ENCODE assay signal across 8 cellular contexts in genomic region chr9:120927125-120928014, GRCh38. TPM values are rescaled to one million over a fixed set of nuclear protein-coding genes. Genes with fewer than 3 reads are reported as not detected.
DNase-seq lines count a peak whose midpoint lies in the region; ATAC-seq and TF ChIP-seq lines count a peak whose summit lies in the region.
"Had no signal": no experiment of that assay in that cellular context is flagged by ENCODE, and none has a peak within 500 bp of the region (broad histone marks: within the 10 kb centered on the region; RNA-seq: fewer than 3 reads in every experiment).

No MANE protein-coding gene starts in this region.

- no peak overlapping the region for H2AFZ ChIP-seq in SU-DHL-6 (ENCODE audit: low read depth, low read length, severe bottlenecking)

- TF ChIP-seq POLR2A in GM19099 (IDR thresholded peaks at IDR 0.05; ENCODE audit: extremely low read depth, insufficient read length, low read depth) = peak; percentile 31
- no peak for TF ChIP-seq POLR2A in esophagus squamous epithelium (IDR thresholded peaks at IDR 0.05)

- H3K4me2 ChIP-seq in SU-DHL-6 (ENCODE audit: low read depth, low read length, poor library complexity, severe bottlenecking) = no peak overlapping the region

- peak overlapping the region; percentile 96 for H3K27ac Mint-ChIP-seq in stimulated activated naive B cell treated with anti-CD40 and anti-IgM and Interleukin-4, amounts not matched to agents 10 μg/mL and 1 μg/mL and 100 μg/mL, for 72 hours

- H3K9me3 Mint-ChIP-seq in stimulated activated naive B cell treated with anti-CD40 and anti-IgM and Interleukin-4, amounts not matched to agents 10 μg/mL and 1 μg/mL and 100 μg/mL, for 72 hours = no peaks in the 10 kb centered on the region

- intact Hi-C loops in esophagus squamous epithelium (cut with DNase I) = no loop called here

- no peaks in the 10 kb centered on the region for H4K20me1 ChIP-seq in SU-DHL-6 (ENCODE audit: low read depth, low read length)

- H3K4me1 Mint-ChIP-seq in stimulated activated naive B cell treated with anti-CD40 and anti-IgM and Interleukin-4, amounts not matched to agents 10 μg/mL and 1 μg/mL and 100 μg/mL, for 72 hours = peaks cover 46 to 90% of the 10 kb centered on the region in 2 donors

- no peak for ATAC-seq in stimulated activated naive B cell treated with anti-CD40 and anti-IgM and Interleukin-4, amounts not matched to agents 10 μg/mL and 1 μg/mL and 100 μg/mL, for 72 hours (replicated peaks)
- no peak for ATAC-seq in GM18519 (IDR thresholded peaks at IDR 0.05; ENCODE audit: low FRiP score, unreplicated experiment)

- H3K4me3 ChIP-seq in SU-DHL-6 (ENCODE audit: insufficient read depth, low read length, poor library complexity, severe bottlenecking) (no peak overlapping the region), esophagus squamous epithelium (no peak overlapping the region)

- peaks cover 7 to 63% (median 38%) of the 10 kb centered on the region in 3 donors for H3K4me1 ChIP-seq in esophagus squamous epithelium

- no peak overlapping the region for H3K9ac ChIP-seq in SU-DHL-6 (ENCODE audit: low read length)

- WGBS in esophagus squamous epithelium, 2 donors = 53 to 56% methylated on average over 5 to 7 of the region's 8 CpGs

- H3F3A ChIP-seq in SU-DHL-6 (ENCODE audit: insufficient read depth) = peaks cover 33% of the 10 kb centered on the region

- H3K36me3 ChIP-seq in SU-DHL-6 (ENCODE audit: low read length) (no peaks in the 10 kb centered on the region), esophagus squamous epithelium (no peaks in the 10 kb centered on the region)

- DNase-seq in esophagus squamous epithelium (lab: John Stamatoyannopoulos, UW) (no peak), NCI-H2196 (lab: John Stamatoyannopoulos, UW; ENCODE audit: unreplicated experiment) (no peak), G401 (ENCODE audit: low spot score) (no peak)
- DNase-seq in stimulated activated naive B cell treated with anti-CD40 and anti-IgM and Interleukin-4, amounts not matched to agents 10 μg/mL and 1 μg/mL and 100 μg/mL, for 72 hours = no peak
- DNase-seq: foreskin fibroblast had no signal

- H3K4me3 Mint-ChIP-seq in stimulated activated naive B cell treated with anti-CD40 and anti-IgM and Interleukin-4, amounts not matched to agents 10 μg/mL and 1 μg/mL and 100 μg/mL, for 72 hours = peak overlapping the region; percentile 89 to 96

- no peak for TF ChIP-seq CTCF in SU-DHL-6 (IDR thresholded peaks at IDR 0.05; ENCODE audit: insufficient read depth, low read length, poor library complexity, severe bottlenecking)
- no peak for TF ChIP-seq CTCF in esophagus squamous epithelium (IDR thresholded peaks at IDR 0.05)

- in situ Hi-C loops in G401 (cut with HindIII; ENCODE audit: low sequenced_read_pairs) = no loop called here

- peaks cover 30 to 40% of the 10 kb centered on the region in 2 donors for H3K36me3 Mint-ChIP-seq in stimulated activated naive B cell treated with anti-CD40 and anti-IgM and Interleukin-4, amounts not matched to agents 10 μg/mL and 1 μg/mL and 100 μg/mL, for 72 hours

- no peaks in the 10 kb centered on the region for H3K79me2 ChIP-seq in SU-DHL-6 (ENCODE audit: insufficient read depth, low read length)

- H3K27ac ChIP-seq in SU-DHL-6 (ENCODE audit: low read depth, low read length) = 0 out of 2 replicates have a peak overlapping the region, but pooled peaks have one; percentile 11
- H3K27ac ChIP-seq in esophagus squamous epithelium = peak overlapping the region; percentile 91 to 97 (median 94)

- no peaks in the 10 kb centered on the region for H3K9me3 ChIP-seq in SU-DHL-6 (ENCODE audit: insufficient read depth, low read length)
- no peaks in the 10 kb centered on the region for H3K9me3 ChIP-seq in esophagus squamous epithelium

- no peaks in the 10 kb centered on the region for H3K9me2 ChIP-seq in SU-DHL-6 (replicated peaks; ENCODE audit: insufficient read depth, low read length)

- H3K27me3 Mint-ChIP-seq in stimulated activated naive B cell treated with anti-CD40 and anti-IgM and Interleukin-4, amounts not matched to agents 10 μg/mL and 1 μg/mL and 100 μg/mL, for 72 hours = no peaks in the 10 kb centered on the region

- no peaks in the 10 kb centered on the region for H3K27me3 ChIP-seq in SU-DHL-6 (ENCODE audit: low read length)
- no peaks in the 10 kb centered on the region for H3K27me3 ChIP-seq in esophagus squamous epithelium

RNA-seq across cellular contexts. Expression of gene TRAF1, which starts 0.8 kb away (rescaled TPM):
- total RNA-seq in esophagus squamous epithelium = 1 to 10 TPM; 2.5 to 5.7 (median 2.8) TPM
- total RNA-seq in G401 (2014; rRNA removed; shearing (Covaris generic)) = 0.49 and 0.85 TPM in 2 replicates

RNA-seq across cellular contexts. Expression of gene PHF19, which starts 50.4 kb away (rescaled TPM):
- total RNA-seq in esophagus squamous epithelium = 10 to 100 TPM; 12.8 to 40.0 (median 30.9) TPM
- total RNA-seq in G401 (2014; rRNA removed; shearing (Covaris generic)) = 60.2 and 66.5 TPM in 2 replicates
